13 cellular contexts compared by ENCODE assay signal in the genomic region with DNA sequence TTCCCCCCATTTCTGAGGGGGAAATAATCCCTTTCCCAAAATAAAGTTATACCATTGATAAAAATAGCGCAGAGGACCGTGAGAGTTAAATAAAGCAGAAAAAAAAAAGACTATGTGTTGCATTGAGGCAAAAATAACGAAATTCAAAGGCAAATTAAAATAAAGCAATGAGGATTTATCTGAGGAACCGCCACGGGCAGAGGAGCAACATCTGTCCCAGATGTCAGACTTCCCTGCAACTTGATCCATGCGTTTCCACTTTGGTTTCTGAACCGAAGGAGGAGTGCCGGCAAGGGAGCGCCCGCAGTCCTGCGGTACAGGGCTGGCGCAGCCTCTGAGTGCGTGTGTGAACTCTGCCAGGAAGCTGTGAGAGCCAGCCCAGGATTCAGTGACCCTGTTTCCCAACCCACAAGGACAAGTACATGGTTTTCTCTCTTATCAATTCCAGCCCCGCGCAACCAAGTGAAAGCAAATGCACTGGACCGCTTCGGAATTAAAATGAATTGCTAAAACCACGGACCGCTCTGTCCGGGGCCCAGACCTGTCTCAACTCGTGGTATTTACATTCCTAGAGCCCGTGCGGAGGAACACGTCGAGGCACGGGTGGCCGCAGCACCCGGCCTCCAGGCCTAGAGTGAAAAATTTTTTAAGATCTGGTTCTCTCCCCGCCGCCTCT.
DNase-seq lines count a peak whose midpoint lies in the region; ATAC-seq and TF ChIP-seq lines count a peak whose summit lies in the region.
"Had no signal": no experiment of that assay in that cellular context is flagged by ENCODE, and none has a peak within 500 bp of the region (broad histone marks: within the 10 kb centered on the region; RNA-seq: fewer than 3 reads in every experiment).

No MANE protein-coding gene starts in this region.

- H3K9me3 ChIP-seq in vagina = no peaks in the 10 kb centered on the region
- H3K9me3 ChIP-seq: mucosa of descending colon had no signal

- peaks cover 20% of the 10 kb centered on the region for H3K4me1 ChIP-seq in vagina
- H3K4me1 ChIP-seq: breast epithelium had no signal

- H3K4me3 ChIP-seq in AG09309 (ENCODE audit: control insufficient read depth, low read depth, low read length) (peak overlapping the region; percentile 3), vagina (no peak overlapping the region)
- H3K4me3 ChIP-seq: breast epithelium, mucosa of descending colon had no signal

- no peak for TF ChIP-seq POLR2A in vagina (IDR thresholded peaks at IDR 0.05)

- DNase-seq in AG09309 (ENCODE audit: low read depth) (no peak), DMS53 treated with DMSO at 0.1 percent for 48 hours (lab: John Stamatoyannopoulos, UW; ENCODE audit: unreplicated experiment) (peak; percentile 36), NCI-H69 (lab: John Stamatoyannopoulos, UW) (peak; percentile 41), epithelial cell of prostate (ENCODE audit: low read depth, low spot score) (peak; percentile 22), vagina (ENCODE audit: extremely low spot score in 2 of 2) (no peak), COLO829 (ENCODE audit: low spot score) (no peak)
- DNase-seq: activated CD4-positive, alpha-beta T cell treated with anti-CD3 and anti-CD28 coated beads for 36 hours; PC-3; stimulated activated CD4-positive, alpha-beta T cell treated with anti-CD3 and anti-CD28 coated beads, Interleukin-12 subunit alpha, Interleukin-12 subunit beta, amount 100 ng/mL, for 4 hours had no signal

- H3K36me3 ChIP-seq in vagina = no peaks in the 10 kb centered on the region
- H3K36me3 ChIP-seq: breast epithelium had no signal

- intact Hi-C loops in vagina (cut with DNase I) = no loop called here

- peak overlapping the region; percentile 45 for H3K27ac ChIP-seq in epithelial cell of prostate
- H3K27ac ChIP-seq in vagina = no peak overlapping the region
- H3K27ac ChIP-seq: breast epithelium had no signal

- peaks cover 8% of the 10 kb centered on the region for H3K27me3 ChIP-seq in vagina

- ATAC-seq in HG03460 (IDR thresholded peaks at IDR 0.05; ENCODE audit: unreplicated experiment) = no peak
- no peak for ATAC-seq in GM18873 (IDR thresholded peaks at IDR 0.05; ENCODE audit: low FRiP score, unreplicated experiment)
- ATAC-seq: activated CD4-positive, alpha-beta T cell treated with anti-CD3 and anti-CD28 coated beads for 36 hours; mucosa of descending colon; PC-3 had no signal

- TF ChIP-seq CTCF in AG09309 (IDR thresholded peaks at IDR 0.05; ENCODE audit: control insufficient read depth, insufficient read depth, low read depth, low read length, missing control alignments) = no peak
- no peak for TF ChIP-seq CTCF in vagina (IDR thresholded peaks at IDR 0.05)

Comparison
In these comparisons a context has a peak if more than half of its experiments do, and no peak if none do; other contexts are left out.
1. DNase-seq: peak in DMS53 treated with DMSO at 0.1 percent for 48 hours (single experiment), NCI-H69 (single experiment) and epithelial cell of prostate (single experiment); none in AG09309 (single experiment), vagina (0 of 2) and COLO829 (single experiment).